Comparison of ENCODE assay signal across 10 cellular contexts in genomic region chr2:98637401-98638144, GRCh38. TPM values are rescaled to one million over a fixed set of nuclear protein-coding genes. Genes with fewer than 3 reads are reported as not detected.
DNase-seq lines count a peak whose midpoint lies in the region; ATAC-seq and TF ChIP-seq lines count a peak whose summit lies in the region.
"Had no signal": no experiment of that assay in that cellular context is flagged by ENCODE, and none has a peak within 500 bp of the region (broad histone marks: within the 10 kb centered on the region; RNA-seq: fewer than 3 reads in every experiment).

No MANE protein-coding gene starts in this region.

- H3K4me1 Mint-ChIP-seq in stimulated activated naive B cell treated with anti-CD40 and anti-IgM and Interleukin-4, amounts not matched to agents 10 μg/mL and 1 μg/mL and 100 μg/mL, for 72 hours = no peaks in the 10 kb centered on the region

- H3K36me3 ChIP-seq in right atrium auricular region (peaks cover 44% of the 10 kb centered on the region), prostate gland (peaks cover 0 to 4% of the 10 kb centered on the region in 2 donors)

- no peak overlapping the region for H3K4me3 Mint-ChIP-seq in stimulated activated naive B cell treated with anti-CD40 and anti-IgM and Interleukin-4, amounts not matched to agents 10 μg/mL and 1 μg/mL and 100 μg/mL, for 72 hours

- H3K27me3 ChIP-seq in right atrium auricular region = no peaks in the 10 kb centered on the region
- H3K27me3 ChIP-seq in prostate gland (replicated peaks; ENCODE audit: insufficient read depth) = no peaks in the 10 kb centered on the region

- no peaks in the 10 kb centered on the region for H3K9me3 Mint-ChIP-seq in stimulated activated naive B cell treated with anti-CD40 and anti-IgM and Interleukin-4, amounts not matched to agents 10 μg/mL and 1 μg/mL and 100 μg/mL, for 72 hours

- H3K27me3 Mint-ChIP-seq in stimulated activated naive B cell treated with anti-CD40 and anti-IgM and Interleukin-4, amounts not matched to agents 10 μg/mL and 1 μg/mL and 100 μg/mL, for 72 hours = no peaks in the 10 kb centered on the region

- no peak for DNase-seq in activated CD4-positive, CD25-positive, alpha-beta regulatory T cell treated with anti-CD3 and anti-CD28 coated beads, Interleukin-2, amount 50 U/mL, for 72 hours
- peak; percentile 22 for DNase-seq in activated effector memory CD4-positive, alpha-beta T cell treated with Interleukin-2 at 50 U/mL for 16 hours
- no peak for DNase-seq in stimulated activated naive B cell treated with anti-CD40 and anti-IgM and Interleukin-4, amounts not matched to agents 10 μg/mL and 1 μg/mL and 100 μg/mL, for 72 hours
- no peak for DNase-seq in glomerular visceral epithelial cell (ENCODE audit: extremely low spot score)
- DNase-seq in right atrium auricular region (ENCODE audit: low spot score) = no peak
- DNase-seq in prostate gland (ENCODE audit: low spot score) = no peak

- no peak for TF ChIP-seq CTCF in right atrium auricular region (IDR thresholded peaks at IDR 0.05)
- TF ChIP-seq CTCF in prostate gland (IDR thresholded peaks at IDR 0.05) = no peak

- whole genome bisulfite sequencing in prostate gland = 81% methylated on average over 10 of the region's 10 CpGs

- no peaks in the 10 kb centered on the region for H3K4me1 ChIP-seq in right atrium auricular region
- H3K4me1 ChIP-seq in prostate gland (replicated peaks) = no peaks in the 10 kb centered on the region

- no peak overlapping the region for H3K27ac ChIP-seq in right atrium auricular region
- H3K27ac ChIP-seq in prostate gland = no peak overlapping the region
- H3K27ac ChIP-seq: 22Rv1 had no signal

- peaks cover 8% of the 10 kb centered on the region in 2 donors for H3K36me3 Mint-ChIP-seq in stimulated activated naive B cell treated with anti-CD40 and anti-IgM and Interleukin-4, amounts not matched to agents 10 μg/mL and 1 μg/mL and 100 μg/mL, for 72 hours

- intact Hi-C loops in prostate gland (cut with DNase I) = no loop called here

- TF ChIP-seq POLR2A in prostate gland (IDR thresholded peaks at IDR 0.05) = no peak

- peak; percentile 81 to 83 for ATAC-seq in activated CD4-positive, CD25-positive, alpha-beta regulatory T cell treated with anti-CD3 and anti-CD28 coated beads, Interleukin-2, amount 50 U/mL, for 24 hours
- ATAC-seq in HG03432 (IDR thresholded peaks at IDR 0.05; ENCODE audit: unreplicated experiment) = peak; percentile 63
- ATAC-seq in stimulated activated naive B cell treated with anti-CD40 and anti-IgM and Interleukin-4, amounts not matched to agents 10 μg/mL and 1 μg/mL and 100 μg/mL, for 72 hours (replicated peaks) = peak; percentile 25 to 62

- H3K9me3 ChIP-seq in right atrium auricular region (no peaks in the 10 kb centered on the region), prostate gland (no peaks in the 10 kb centered on the region)

- H3K27ac Mint-ChIP-seq in stimulated activated naive B cell treated with anti-CD40 and anti-IgM and Interleukin-4, amounts not matched to agents 10 μg/mL and 1 μg/mL and 100 μg/mL, for 72 hours = no peak overlapping the region

- H3K4me3 ChIP-seq in right atrium auricular region (no peak overlapping the region), prostate gland (no peak overlapping the region)
- H3K4me3 ChIP-seq: smooth muscle cell had no signal

RNA-seq across cellular contexts. Expression of gene UNC50, which starts 29.2 kb away (rescaled TPM):
- 10 to 100 TPM; 30.4 to 35.3 TPM for total RNA-seq in right atrium auricular region
- total RNA-seq in prostate gland = 10 to 100 TPM; 42.5 to 49.9 TPM

RNA-seq across cellular contexts. Expression of gene COA5, which starts 29.3 kb away (rescaled TPM):
- total RNA-seq in right atrium auricular region (10 to 100 TPM; 19.8 to 22.3 TPM), prostate gland (10 to 100 TPM; 34.9 to 41.6 TPM)
